7 cellular contexts compared by ENCODE assay signal in genomic region chr10:49512121-49512809, GRCh38. TPM values are rescaled to one million over a fixed set of nuclear protein-coding genes. Genes with fewer than 3 reads are reported as not detected.
DNase-seq lines count a peak whose midpoint lies in the region; ATAC-seq, FAIRE-seq and TF ChIP-seq lines count a peak whose summit lies in the region.

No MANE protein-coding gene starts in this region.

- FAIRE-seq in G401.6 (lab: Jason Lieb, UNC): peak; percentile 80

- TF ChIP-seq CTCF in fibroblast of pulmonary artery (IDR thresholded peaks at IDR 0.05; ENCODE audit: low read length, missing control alignments): peak; percentile 71

- H3K4me3 ChIP-seq in fibroblast of pulmonary artery (replicated peaks; ENCODE audit: low read depth, low read length): no peak overlapping the region

- ATAC-seq in HG03342 (IDR thresholded peaks at IDR 0.05; ENCODE audit: unreplicated experiment) (peak; percentile 58), GM18520 (IDR thresholded peaks at IDR 0.05; ENCODE audit: unreplicated experiment) (no peak)

- DNase-seq in SK-N-DZ (ENCODE audit: low spot score): peak; percentile 44
- peak; percentile 58 for DNase-seq in fibroblast of pulmonary artery (ENCODE audit: low read depth)
- peak; percentile 20 for DNase-seq in retina
- no peak for DNase-seq in NCI-H1930 (lab: John Stamatoyannopoulos, UW)

RNA-seq across cellular contexts. Expression of gene ERCC6, which starts 26.7 kb away (rescaled TPM):
- 6.4 and 6.8 TPM in 2 replicates for polyA plus RNA-seq in SK-N-DZ (2014; cell fraction: cytosol; rRNA removed)
- 6.7 and 8.2 TPM in 2 replicates for polyA plus RNA-seq in SK-N-DZ (2014; cell fraction: nucleus; rRNA removed)

Comparison
In these comparisons a context has a peak if more than half of its experiments do, and no peak if none do; other contexts are left out.
1. DNase-seq: peak in SK-N-DZ (single experiment), fibroblast of pulmonary artery (single experiment) and retina (single experiment); none in NCI-H1930 (0 of 2).